26 cellular contexts compared by ENCODE assay signal in the genomic region with DNA sequence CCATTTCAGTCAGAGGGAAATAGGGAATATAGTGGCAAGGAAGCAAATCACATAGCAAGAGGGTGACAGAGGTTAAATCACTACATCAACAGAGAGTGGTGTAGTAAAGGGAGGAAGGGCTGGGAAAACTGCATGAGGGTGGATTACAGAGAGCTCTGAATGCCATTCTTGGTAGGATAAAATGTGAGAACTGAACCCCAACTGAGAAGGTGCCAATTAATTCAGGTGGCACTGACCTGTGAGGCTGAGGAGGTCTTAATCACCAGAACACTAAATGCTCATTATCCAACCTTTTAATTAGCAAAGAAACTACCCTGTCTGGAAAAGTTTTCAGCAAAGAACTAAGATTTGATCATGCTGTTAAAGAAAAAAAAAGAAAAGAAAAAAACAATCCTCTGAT.
"Had no signal": no experiment of that assay in that cellular context is flagged by ENCODE, and none has a peak within 500 bp of the region (broad histone marks: within the 10 kb centered on the region; RNA-seq: fewer than 3 reads in every experiment).

No MANE protein-coding gene starts in this region.

- H3K36me3 Mint-ChIP-seq: naive thymus-derived CD4-positive, alpha-beta T cell had no signal

- DNase-seq: caudate nucleus; cerebellar nuclear complex; effector memory CD4-positive, alpha-beta T cell; erythroblast; esophagus squamous epithelium; foreskin melanocyte; hypothalamus; mesenchymal stem cell; midbrain; naive thymus-derived CD4-positive, alpha-beta T cell; posterior cingulate gyrus; stimulated activated CD4-positive, alpha-beta T cell treated with anti-CD3 and anti-CD28 coated beads, Interleukin-12 subunit alpha, Interleukin-12 subunit beta, amount 100 ng/mL, for 4 hours; stimulated activated CD4-positive, alpha-beta T cell treated with anti-CD3 and anti-CD28 coated beads, Interleukin-1b, Interleukin-23, amount 100 ng/mL, for 48 hours; stimulated activated CD4-positive, alpha-beta T cell treated with anti-CD3 and anti-CD28 coated beads, Interleukin-4, amount 100 ng/mL, for 1 hour; stimulated activated CD8-positive, alpha-beta memory T cell treated with anti-CD3 and anti-CD28 coated beads, Interleukin-4, amount 100 ng/mL, for 48 hours; stimulated activated naive CD4-positive, alpha-beta T cell treated with Interleukin-2 at 50 U/mL for 16 hours; stomach; thyroid gland had no signal

- H3K4me3 ChIP-seq: esophagus squamous epithelium, lung, right atrium auricular region, smooth muscle cell, stomach, thyroid gland, vagina had no signal

- H3K4me1 ChIP-seq: esophagus squamous epithelium, right atrium auricular region, stomach, thyroid gland, vagina had no signal

- H3K27me3 ChIP-seq: esophagus squamous epithelium, neutrophil, right atrium auricular region, stomach, thyroid gland, vagina had no signal

- ATAC-seq: left lobe of liver; naive thymus-derived CD4-positive, alpha-beta T cell; sciatic nerve had no signal

- H3K4me1 Mint-ChIP-seq: naive thymus-derived CD4-positive, alpha-beta T cell had no signal

- H3K27ac Mint-ChIP-seq: naive thymus-derived CD4-positive, alpha-beta T cell had no signal

- H3K9me3 ChIP-seq: esophagus squamous epithelium, neutrophil, right atrium auricular region, stomach, thyroid gland, vagina had no signal

- H3K4me2 ChIP-seq: smooth muscle cell had no signal

- H3K36me3 ChIP-seq: esophagus squamous epithelium, neutrophil, right atrium auricular region, stomach, thyroid gland, vagina had no signal

- H3K27ac ChIP-seq: esophagus squamous epithelium, neutrophil, right atrium auricular region, stomach, thyroid gland, vagina had no signal

- H3K4me3 Mint-ChIP-seq: naive thymus-derived CD4-positive, alpha-beta T cell; nephron had no signal
